Comparison of ENCODE assay signal across 21 cellular contexts in genomic region chr1:73604739-73605138, GRCh38.
DNase-seq lines count a peak whose midpoint lies in the region; ATAC-seq, FAIRE-seq and TF ChIP-seq lines count a peak whose summit lies in the region.
"Had no signal": no experiment of that assay in that cellular context is flagged by ENCODE, and none has a peak within 500 bp of the region (broad histone marks: within the 10 kb centered on the region; RNA-seq: fewer than 3 reads in every experiment).

No MANE protein-coding gene starts in this region.

- peak; percentile 5 for DNase-seq in H54 (ENCODE audit: insufficient read length, low spot score)
- DNase-seq in NCI-H69 (lab: John Stamatoyannopoulos, UW): peak; percentile 8
- peak; percentile 14 for DNase-seq in dermis blood vessel endothelial cell
- peak; percentile 7 for DNase-seq in pulmonary artery endothelial cell (ENCODE audit: low read depth, low spot score)
- DNase-seq in cerebellum (ENCODE audit: low spot score): no peak
- DNase-seq in substantia nigra (lab: John Stamatoyannopoulos, UW): no peak
- no peak for DNase-seq in natural killer cell treated with Interleukin-12 subunit alpha and Interleukin-12 subunit beta and Interleukin-15 and Interleukin-18, amount 100 ng/mL, for 72 hours (ENCODE audit: low spot score)
- DNase-seq: activated CD4-positive, alpha-beta T cell treated with anti-CD3 and anti-CD28 coated beads, Interleukin-2, amount 10 ng/mL, durations not matched to agents 24 days and 14 days; DMS 273 treated with DMSO at 0.1 percent for 48 hours; HFFc6; left lung; NCI-H1092 treated with DMSO at 0.1 percent for 48 hours; NCI-H446; pancreas; T1000; tibial artery had no signal

- no peak overlapping the region for H3K27ac Mint-ChIP-seq in natural killer cell treated with Interleukin-12 subunit alpha and Interleukin-12 subunit beta and Interleukin-15 and Interleukin-18, amount 100 ng/mL, for 72 hours
- H3K27ac Mint-ChIP-seq: activated CD4-positive, alpha-beta T cell treated with anti-CD3 and anti-CD28 coated beads, Interleukin-2, amount 10 ng/mL, durations not matched to agents 24 days and 14 days; activated naive CD4-positive, alpha-beta T cell treated with anti-CD3 and anti-CD28 coated beads, Interleukin-2, amount 50 U/mL, for 24 hours; HFFc6; IgD-negative memory B cell had no signal

- H3K4me3 Mint-ChIP-seq in natural killer cell treated with Interleukin-12 subunit alpha and Interleukin-12 subunit beta and Interleukin-15 and Interleukin-18, amount 100 ng/mL, for 72 hours: no peak overlapping the region
- H3K4me3 Mint-ChIP-seq: activated CD4-positive, alpha-beta T cell treated with anti-CD3 and anti-CD28 coated beads, Interleukin-2, amount 10 ng/mL, durations not matched to agents 24 days and 14 days; activated naive CD4-positive, alpha-beta T cell treated with anti-CD3 and anti-CD28 coated beads, Interleukin-2, amount 50 U/mL, for 24 hours; HFFc6; IgD-negative memory B cell had no signal

- H3K4me1 Mint-ChIP-seq in natural killer cell treated with Interleukin-12 subunit alpha and Interleukin-12 subunit beta and Interleukin-15 and Interleukin-18, amount 100 ng/mL, for 72 hours (ENCODE audit: low read depth in 2 of 2): no peaks in the 10 kb centered on the region
- H3K4me1 Mint-ChIP-seq: activated CD4-positive, alpha-beta T cell treated with anti-CD3 and anti-CD28 coated beads, Interleukin-2, amount 10 ng/mL, durations not matched to agents 24 days and 14 days; activated naive CD4-positive, alpha-beta T cell treated with anti-CD3 and anti-CD28 coated beads, Interleukin-2, amount 50 U/mL, for 24 hours; IgD-negative memory B cell had no signal

- ATAC-seq in natural killer cell treated with Interleukin-12 subunit alpha and Interleukin-12 subunit beta and Interleukin-15 and Interleukin-18, amount 100 ng/mL, for 72 hours: no peak
- no peak for ATAC-seq in esophagus mucosa
- ATAC-seq: left lung, pancreas had no signal

- H3K27ac ChIP-seq in substantia nigra (ENCODE audit: low read depth, low read length, poor library complexity, severe bottlenecking): no peak overlapping the region
- H3K27ac ChIP-seq: BLaER1, left lung, pancreas, SJSA1, tibial artery had no signal

- peak; percentile 98 for FAIRE-seq in H54 (lab: Jason Lieb, UNC)
- FAIRE-seq: pancreas had no signal

- peaks cover 7% of the 10 kb centered on the region for H3K36me3 Mint-ChIP-seq in natural killer cell treated with Interleukin-12 subunit alpha and Interleukin-12 subunit beta and Interleukin-15 and Interleukin-18, amount 100 ng/mL, for 72 hours
- H3K36me3 Mint-ChIP-seq: activated naive CD4-positive, alpha-beta T cell treated with anti-CD3 and anti-CD28 coated beads, Interleukin-2, amount 50 U/mL, for 24 hours had no signal

- H3K9me3 Mint-ChIP-seq in natural killer cell treated with Interleukin-12 subunit alpha and Interleukin-12 subunit beta and Interleukin-15 and Interleukin-18, amount 100 ng/mL, for 72 hours: peaks cover 16% of the 10 kb centered on the region
- H3K9me3 Mint-ChIP-seq: activated CD4-positive, alpha-beta T cell treated with anti-CD3 and anti-CD28 coated beads, Interleukin-2, amount 10 ng/mL, durations not matched to agents 24 days and 14 days had no signal

- no peak for TF ChIP-seq POLR2A in H54 (IDR thresholded peaks at IDR 0.05; ENCODE audit: low read depth, low read length)

- H3K27me3 Mint-ChIP-seq in natural killer cell treated with Interleukin-12 subunit alpha and Interleukin-12 subunit beta and Interleukin-15 and Interleukin-18, amount 100 ng/mL, for 72 hours: no peaks in the 10 kb centered on the region
- H3K27me3 Mint-ChIP-seq: activated CD4-positive, alpha-beta T cell treated with anti-CD3 and anti-CD28 coated beads, Interleukin-2, amount 10 ng/mL, durations not matched to agents 24 days and 14 days; activated naive CD4-positive, alpha-beta T cell treated with anti-CD3 and anti-CD28 coated beads, Interleukin-2, amount 50 U/mL, for 24 hours; IgD-negative memory B cell had no signal

Comparison
In these comparisons a context has a peak if more than half of its experiments do, and no peak if none do; other contexts are left out.
1. DNase-seq: peak in H54 (single experiment), NCI-H69 (single experiment), dermis blood vessel endothelial cell (single experiment) and pulmonary artery endothelial cell (single experiment); none in cerebellum (single experiment), substantia nigra (0 of 49) and natural killer cell treated with Interleukin-12 subunit alpha and Interleukin-12 subunit beta and Interleukin-15 and Interleukin-18, amount 100 ng/mL, for 72 hours (single experiment).